Comparison of ENCODE assay signal across 9 cellular contexts in the genomic region with DNA sequence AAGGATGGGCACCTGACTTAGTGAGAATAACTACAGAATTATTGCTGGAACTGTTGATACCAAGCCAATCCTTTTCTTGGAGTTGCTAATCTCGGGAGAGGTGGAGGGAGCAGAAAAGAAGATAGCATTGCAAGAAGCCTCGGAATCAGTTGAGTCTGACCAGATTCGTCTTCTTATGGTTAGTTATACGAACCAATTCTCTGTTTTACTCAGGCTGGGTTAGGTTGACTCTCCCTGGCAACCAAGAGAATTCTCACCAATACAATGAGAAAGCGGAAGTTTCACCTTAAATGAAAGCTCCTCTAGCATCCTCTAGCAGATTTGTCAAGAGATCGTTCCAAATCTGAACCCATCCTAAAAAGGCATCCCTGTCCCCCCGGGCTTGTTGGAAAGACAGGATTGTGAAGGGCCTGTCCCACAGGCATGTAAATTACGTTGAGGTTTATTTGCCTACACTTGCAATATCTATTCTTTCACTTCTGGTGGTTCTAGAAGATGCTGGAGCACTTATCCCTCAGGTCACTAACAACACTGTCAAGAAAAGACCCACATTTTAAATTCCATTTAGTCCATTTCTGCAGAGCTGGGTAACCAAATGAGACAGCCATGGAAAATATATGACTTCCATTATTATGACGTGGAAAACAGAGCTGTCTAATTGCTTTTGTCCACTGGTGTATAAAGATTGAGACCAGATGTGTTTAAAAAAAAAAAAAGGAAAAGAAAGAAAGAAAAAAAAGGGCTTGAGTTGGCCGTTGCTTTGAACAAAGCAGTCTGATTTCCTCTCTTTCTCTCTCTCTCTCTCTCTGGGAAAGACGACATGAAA. TPM values are rescaled to one million over a fixed set of nuclear protein-coding genes. Genes with fewer than 3 reads are reported as not detected.
DNase-seq lines count a peak whose midpoint lies in the region; ATAC-seq and TF ChIP-seq lines count a peak whose summit lies in the region.
"Had no signal": no experiment of that assay in that cellular context is flagged by ENCODE, and none has a peak within 500 bp of the region (broad histone marks: within the 10 kb centered on the region; RNA-seq: fewer than 3 reads in every experiment).

No MANE protein-coding gene starts in this region.

- H2AK5ac ChIP-seq in mesendoderm (ENCODE audit: low read length), result no peak overlapping the region

- H4K8ac ChIP-seq in mesendoderm (ENCODE audit: low read depth, low read length), result no peak overlapping the region

- H3K18ac ChIP-seq in mesendoderm (ENCODE audit: low read length), result no peak overlapping the region

- no peaks in the 10 kb centered on the region for H4K20me1 ChIP-seq in KMS-11 (ENCODE audit: insufficient read depth)

- no peaks in the 10 kb centered on the region for H3K79me1 ChIP-seq in mesendoderm (ENCODE audit: low read length)

- DNase-seq in mesendoderm (no peak), WTC11 (ENCODE audit: low spot score) (no peak), dedifferentiated amniotic fluid mesenchymal stem cell (ENCODE audit: extremely low spot score) (no peak), NCI-H446 treated with DMSO at 0.1 percent for 48 hours (lab: John Stamatoyannopoulos, UW) (no peak), NCI-H748 (lab: John Stamatoyannopoulos, UW; ENCODE audit: unreplicated experiment) (no peak)

- no CpG with 5 or more reads among the region's 11 CpGs for WGBS in mesendoderm (ENCODE audit: extremely low coverage, insufficient coverage, low lambda C conversion rate)

- H3K27me3 Mint-ChIP-seq in WTC11 (ENCODE audit: low read depth), result no peaks in the 10 kb centered on the region
- H3K27me3 Mint-ChIP-seq: stimulated activated naive CD8-positive, alpha-beta T cell treated with anti-CD3 and anti-CD28 coated beads, Interleukin-15, Interleukin-2, amounts not matched to agents 100 ng/mL and 50 ng/mL, for 24 hours had no signal

- H3K9me3 Mint-ChIP-seq in WTC11, result no peaks in the 10 kb centered on the region
- H3K9me3 Mint-ChIP-seq: stimulated activated naive CD8-positive, alpha-beta T cell treated with anti-CD3 and anti-CD28 coated beads, Interleukin-15, Interleukin-2, amounts not matched to agents 100 ng/mL and 50 ng/mL, for 24 hours had no signal

- POLR2A ChIA-PET in WTC11 (lab: Charles Lee), result interaction anchor here (0.6 kb wide), 1 partner anchor 11 kb away, joined by 5 read pairs; no protein-coding TSS in a partner anchor

- no peaks in the 10 kb centered on the region for H3K79me2 ChIP-seq in KMS-11 (ENCODE audit: insufficient read depth, low read depth)
- H3K79me2 ChIP-seq in mesendoderm (ENCODE audit: control insufficient read depth, insufficient read depth, low read length), result no peaks in the 10 kb centered on the region

- H3K4me1 Mint-ChIP-seq in WTC11, result peaks cover 47% of the 10 kb centered on the region

- peak overlapping the region; percentile 57; the same call in 1 of the 2 replicates for H2AFZ ChIP-seq in KMS-11 (ENCODE audit: low read depth)

- H3K4me3 Mint-ChIP-seq in WTC11, result no peak overlapping the region
- H3K4me3 Mint-ChIP-seq: stimulated activated naive CD8-positive, alpha-beta T cell treated with anti-CD3 and anti-CD28 coated beads, Interleukin-15, Interleukin-2, amounts not matched to agents 100 ng/mL and 50 ng/mL, for 24 hours had no signal

- no peak overlapping the region for H3K56ac ChIP-seq in mesendoderm (ENCODE audit: low read length)

- H3K36me3 ChIP-seq in KMS-11 (ENCODE audit: insufficient read depth), result no peaks in the 10 kb centered on the region
- H3K36me3 ChIP-seq in mesendoderm (ENCODE audit: control insufficient read depth, insufficient read depth, low read length), result no peaks in the 10 kb centered on the region

- H2BK120ac ChIP-seq in mesendoderm (ENCODE audit: low read depth, low read length), result no peak overlapping the region

- peak overlapping the region; percentile 59 for H2BK15ac ChIP-seq in mesendoderm (replicated peaks; ENCODE audit: low read depth)

- no peak overlapping the region for H3K27ac Mint-ChIP-seq in WTC11
- H3K27ac Mint-ChIP-seq: stimulated activated naive CD8-positive, alpha-beta T cell treated with anti-CD3 and anti-CD28 coated beads, Interleukin-15, Interleukin-2, amounts not matched to agents 100 ng/mL and 50 ng/mL, for 24 hours had no signal

- H3K4me3 ChIP-seq in GM12875 (ENCODE audit: low read depth, low read length) (peak overlapping the region; percentile 13), KMS-11 (IDR thresholded peaks at IDR 0.05; ENCODE audit: insufficient read depth, low read depth, low read length) (no peak overlapping the region), mesendoderm (ENCODE audit: low read length) (no peak overlapping the region)

- H3K9ac ChIP-seq in KMS-11 (peak overlapping the region; percentile 15; the same call in 1 of the 2 replicates), mesendoderm (ENCODE audit: low read length) (no peak overlapping the region)

- no peaks in the 10 kb centered on the region for H3K36me3 Mint-ChIP-seq in WTC11

- H3K4me2 ChIP-seq in KMS-11 (peak overlapping the region; percentile 91), mesendoderm (ENCODE audit: low read length) (no peak overlapping the region)

- CTCF ChIA-PET in WTC11 (lab: Charles Lee), result interaction anchor here (0.6 to 2.1 kb wide), 9 partner anchors 11 to 76 kb away, joined by 3 to 20 read pairs (median 3); no protein-coding TSS in a partner anchor

- H3K27me3 ChIP-seq in KMS-11 (ENCODE audit: insufficient read depth, low read depth), result no peaks in the 10 kb centered on the region
- H3K27me3 ChIP-seq in mesendoderm (ENCODE audit: insufficient read depth, low read length, poor library complexity), result no peaks in the 10 kb centered on the region

- no peak overlapping the region for H3K23ac ChIP-seq in mesendoderm (ENCODE audit: low read length)

- TF ChIP-seq CTCF in GM12875 (IDR thresholded peaks at IDR 0.05; ENCODE audit: borderline replicate concordance, insufficient read depth, low read depth, low read length) (no peak), KMS-11 (conservative IDR thresholded peaks at IDR 0.05; ENCODE audit: low read depth, low read length) (no peak), WTC11 (IDR thresholded peaks at IDR 0.05) (no peak)

- H3K4me1 ChIP-seq in KMS-11 (ENCODE audit: low read depth, poor library complexity, severe bottlenecking), result peaks cover 54% of the 10 kb centered on the region
- peaks cover 9% of the 10 kb centered on the region for H3K4me1 ChIP-seq in mesendoderm (ENCODE audit: control insufficient read depth, low read depth, low read length)

- no peak overlapping the region for H3K4ac ChIP-seq in mesendoderm (ENCODE audit: low read depth, low read length)

- H2BK5ac ChIP-seq in mesendoderm (ENCODE audit: low read length), result no peak overlapping the region

- ATAC-seq in GM21528 (IDR thresholded peaks at IDR 0.05; ENCODE audit: low FRiP score, unreplicated experiment) (peak; percentile 77), WTC11 (no peak)

- H4K5ac ChIP-seq in mesendoderm (ENCODE audit: low read length), result no peak overlapping the region

- H3K27ac ChIP-seq in KMS-11 (peak overlapping the region; percentile 52), mesendoderm (ENCODE audit: low read depth, low read length) (no peak overlapping the region)

TF ChIP-seq in WTC11, 78 proteins besides CTCF, POLR2A, EP300 and RAD21 (continues in another document):
- TF ChIP-seq, protein P1, sequence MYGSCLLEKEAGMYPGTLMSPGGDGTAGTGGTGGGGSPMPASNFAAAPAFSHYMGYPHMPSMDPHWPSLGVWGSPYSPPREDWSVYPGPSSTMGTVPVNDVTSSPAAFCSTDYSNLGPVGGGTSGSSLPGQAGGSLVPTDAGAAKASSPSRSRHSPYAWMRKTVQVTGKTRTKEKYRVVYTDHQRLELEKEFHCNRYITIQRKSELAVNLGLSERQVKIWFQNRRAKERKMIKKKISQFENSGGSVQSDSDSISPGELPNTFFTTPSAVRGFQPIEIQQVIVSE (CRISPR knock-in tag; IDR thresholded peaks at IDR 0.05; ENCODE audit: borderline replicate concordance), result no peak
- no peak for TF ChIP-seq NFE2L1 (CRISPR knock-in tag; IDR thresholded peaks at IDR 0.05)
- no peak for TF ChIP-seq PRRX2 (CRISPR knock-in tag; IDR thresholded peaks at IDR 0.05)
- TF ChIP-seq, protein P2, sequence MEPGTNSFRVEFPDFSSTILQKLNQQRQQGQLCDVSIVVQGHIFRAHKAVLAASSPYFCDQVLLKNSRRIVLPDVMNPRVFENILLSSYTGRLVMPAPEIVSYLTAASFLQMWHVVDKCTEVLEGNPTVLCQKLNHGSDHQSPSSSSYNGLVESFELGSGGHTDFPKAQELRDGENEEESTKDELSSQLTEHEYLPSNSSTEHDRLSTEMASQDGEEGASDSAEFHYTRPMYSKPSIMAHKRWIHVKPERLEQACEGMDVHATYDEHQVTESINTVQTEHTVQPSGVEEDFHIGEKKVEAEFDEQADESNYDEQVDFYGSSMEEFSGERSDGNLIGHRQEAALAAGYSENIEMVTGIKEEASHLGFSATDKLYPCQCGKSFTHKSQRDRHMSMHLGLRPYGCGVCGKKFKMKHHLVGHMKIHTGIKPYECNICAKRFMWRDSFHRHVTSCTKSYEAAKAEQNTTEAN (CRISPR knock-in tag; IDR thresholded peaks at IDR 0.05), result no peak
- TF ChIP-seq, protein P3, sequence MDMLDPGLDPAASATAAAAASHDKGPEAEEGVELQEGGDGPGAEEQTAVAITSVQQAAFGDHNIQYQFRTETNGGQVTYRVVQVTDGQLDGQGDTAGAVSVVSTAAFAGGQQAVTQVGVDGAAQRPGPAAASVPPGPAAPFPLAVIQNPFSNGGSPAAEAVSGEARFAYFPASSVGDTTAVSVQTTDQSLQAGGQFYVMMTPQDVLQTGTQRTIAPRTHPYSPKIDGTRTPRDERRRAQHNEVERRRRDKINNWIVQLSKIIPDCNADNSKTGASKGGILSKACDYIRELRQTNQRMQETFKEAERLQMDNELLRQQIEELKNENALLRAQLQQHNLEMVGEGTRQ (CRISPR knock-in tag; IDR thresholded peaks at IDR 0.05), result no peak
- TF ChIP-seq SMAD3 (CRISPR knock-in tag; IDR thresholded peaks at IDR 0.05; ENCODE audit: borderline replicate concordance), result no peak
- no peak for TF ChIP-seq ZNF121 (CRISPR knock-in tag; IDR thresholded peaks at IDR 0.05)
- TF ChIP-seq, protein P4, sequence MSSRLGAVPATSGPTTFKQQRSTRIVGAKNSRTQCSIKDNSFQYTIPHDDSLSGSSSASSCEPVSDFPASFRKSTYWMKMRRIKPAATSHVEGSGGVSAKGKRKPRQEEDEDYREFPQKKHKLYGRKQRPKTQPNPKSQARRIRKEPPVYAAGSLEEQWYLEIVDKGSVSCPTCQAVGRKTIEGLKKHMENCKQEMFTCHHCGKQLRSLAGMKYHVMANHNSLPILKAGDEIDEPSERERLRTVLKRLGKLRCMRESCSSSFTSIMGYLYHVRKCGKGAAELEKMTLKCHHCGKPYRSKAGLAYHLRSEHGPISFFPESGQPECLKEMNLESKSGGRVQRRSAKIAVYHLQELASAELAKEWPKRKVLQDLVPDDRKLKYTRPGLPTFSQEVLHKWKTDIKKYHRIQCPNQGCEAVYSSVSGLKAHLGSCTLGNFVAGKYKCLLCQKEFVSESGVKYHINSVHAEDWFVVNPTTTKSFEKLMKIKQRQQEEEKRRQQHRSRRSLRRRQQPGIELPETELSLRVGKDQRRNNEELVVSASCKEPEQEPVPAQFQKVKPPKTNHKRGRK (CRISPR knock-in tag; IDR thresholded peaks at IDR 0.05; ENCODE audit: borderline replicate concordance), result no peak
- no peak for TF ChIP-seq HMGA2 (CRISPR knock-in tag; IDR thresholded peaks at IDR 0.05)

RNA-seq across cellular contexts. Expression of a gene that starts 43.3 kb away (rescaled TPM):
- 169 TPM for polyA plus RNA-seq in mesendoderm (2013, experiment 1 of 2)
- 166 TPM for polyA plus RNA-seq in mesendoderm (2013, experiment 2 of 2)
- total RNA-seq in WTC11 (2021), result 115 to 124 TPM (median 121 TPM) in 3 replicates
